Comparison of ENCODE assay signal across 17 cellular contexts in genomic region chr10:5595095-5595494, GRCh38.
DNase-seq lines count a peak whose midpoint lies in the region; ATAC-seq, FAIRE-seq and TF ChIP-seq lines count a peak whose summit lies in the region.
"Had no signal": no experiment of that assay in that cellular context is flagged by ENCODE, and none has a peak within 500 bp of the region (broad histone marks: within the 10 kb centered on the region; RNA-seq: fewer than 3 reads in every experiment).

No MANE protein-coding gene starts in this region.

- no peak for TF ChIP-seq EP300 in SK-N-SH (IDR thresholded peaks at IDR 0.05; ENCODE audit: borderline replicate concordance in 1 of 2, low read depth in 1 of 2, low read length in 1 of 2)

- H3K36me3 Mint-ChIP-seq in naive thymus-derived CD8-positive, alpha-beta T cell, result peaks cover 0 to 1% (median 0%) of the 10 kb centered on the region in 3 donors
- H3K36me3 Mint-ChIP-seq: stimulated activated naive B cell treated with anti-CD40 and anti-IgM and Interleukin-4, amounts not matched to agents 10 μg/mL and 1 μg/mL and 100 μg/mL, for 72 hours had no signal

- H3K9ac ChIP-seq in SK-N-SH, result peak overlapping the region; percentile 73; the same call in 1 of the 2 replicates
- H3K9ac ChIP-seq in keratinocyte (ENCODE audit: control insufficient read depth, extremely low read depth, insufficient read depth, low read length), result peak overlapping the region; percentile 81

- peaks cover 6% of the 10 kb centered on the region for H3F3A ChIP-seq in SK-N-SH (replicated peaks; ENCODE audit: insufficient read depth)

- no peaks in the 10 kb centered on the region for H3K36me3 ChIP-seq in HEK293 (ENCODE audit: control insufficient read depth in 2 of 2, insufficient read depth in 1 of 2, low read length in 2 of 2)
- H3K36me3 ChIP-seq in SK-N-SH (replicated peaks in 1 of 2; ENCODE audit: control insufficient read depth in 1 of 2, insufficient read depth in 2 of 2, low read length in 1 of 2), result no peaks in the 10 kb centered on the region
- no peaks in the 10 kb centered on the region for H3K36me3 ChIP-seq in keratinocyte (ENCODE audit: control insufficient read depth in 2 of 2, extremely low read depth in 1 of 2, insufficient read depth in 2 of 2, low read length in 2 of 2)
- H3K36me3 ChIP-seq: BE2C, gastroesophageal sphincter, thyroid gland had no signal

- WGBS in SK-N-SH (ENCODE audit: low lambda C conversion rate), result 56% methylated on average over 5 of the region's 5 CpGs

- dilution Hi-C loops in keratinocyte (cut with MboI; ENCODE audit: extremely low pct_ligation_motif_present, low sequenced_read_pairs), result no loop called here

- no peak for TF ChIP-seq RAD21 in SK-N-SH (IDR thresholded peaks at IDR 0.05; ENCODE audit: low read length)

- peaks cover 4% of the 10 kb centered on the region for H3K9me1 ChIP-seq in keratinocyte (ENCODE audit: control insufficient read depth, extremely low read depth, insufficient read depth, low read length)

- H3K4me1 ChIP-seq in HEK293 (ENCODE audit: control insufficient read depth, insufficient read depth, low read length) (peaks cover 10% of the 10 kb centered on the region), SK-N-SH (ENCODE audit: control insufficient read depth in 1 of 2, insufficient read depth in 2 of 2, low read depth in 1 of 2, low read length in 1 of 2) (peaks cover 25 to 52% of the 10 kb centered on the region in 2 experiments), keratinocyte (ENCODE audit: control insufficient read depth, extremely low read depth, insufficient read depth, low read length) (peaks cover 36% of the 10 kb centered on the region)

- H2AFZ ChIP-seq in SK-N-SH (ENCODE audit: low read depth) (peak overlapping the region; percentile 86; the same call in 1 of the 2 replicates), keratinocyte (ENCODE audit: control insufficient read depth, low read length) (no peak overlapping the region)

- H3K27me3 Mint-ChIP-seq in naive thymus-derived CD8-positive, alpha-beta T cell, result peaks cover 2 to 19% (median 11%) of the 10 kb centered on the region in 5 donors

- H3K4me3 ChIP-seq in HEK293 (ENCODE audit: low read depth, low read length) (no peak overlapping the region), SK-N-SH (ENCODE audit: low read depth in 2 of 2, low read length in 1 of 2) (peak overlapping the region in 1 of 2 experiments; percentile 29; a peak in 1 of 4 replicates), keratinocyte (ENCODE audit: control insufficient read depth in 2 of 3, extremely low read depth in 1 of 3, insufficient read depth in 2 of 3, low read depth in 1 of 3, low read length in 3 of 3) (peak overlapping the region; percentile 41 to 72 (median 45))
- H3K4me3 ChIP-seq: gastroesophageal sphincter, thyroid gland had no signal

- H3K4me2 ChIP-seq in SK-N-SH (peak overlapping the region; percentile 71), keratinocyte (ENCODE audit: control insufficient read depth, extremely low read depth, insufficient read depth, low read depth, low read length) (peak overlapping the region; percentile 86)

- DNase-seq in SK-N-SH, result no peak
- DNase-seq in keratinocyte (ENCODE audit: low read depth, low spot score), result no peak
- DNase-seq in H4 (ENCODE audit: low spot score), result no peak
- no peak for DNase-seq in naive thymus-derived CD8-positive, alpha-beta T cell
- DNase-seq in cerebellum (ENCODE audit: low spot score), result no peak
- no peak for DNase-seq in GM12891 (ENCODE audit: insufficient read length, low spot score)
- DNase-seq: activated CD4-positive, CD25-positive, alpha-beta regulatory T cell treated with anti-CD3 and anti-CD28 coated beads, Interleukin-2, amount 50 U/mL, for 72 hours; Caco-2; GOT3; Karpas-422; occipital lobe; OCI-M1; stimulated activated naive B cell treated with anti-CD40 and anti-IgM and Interleukin-4, amounts not matched to agents 10 μg/mL and 1 μg/mL and 100 μg/mL, for 72 hours; thyroid gland had no signal

- CTCF ChIA-PET in HEK293 (lab: Yijun Ruan, JAX), result interaction anchor here (1.7 to 2.7 kb wide), 3 partner anchors 23 to 153 kb away, joined by 5 to 10 read pairs (median 8); no protein-coding TSS in a partner anchor
- CTCF ChIA-PET in SK-N-SH (lab: Yijun Ruan, JAX), result interaction anchor here (0.6 to 7.8 kb wide), 7 partner anchors 12 to 152 kb away, joined by 3 to 64 read pairs (median 5); no protein-coding TSS in a partner anchor

- no peak overlapping the region for H3K27ac Mint-ChIP-seq in naive thymus-derived CD8-positive, alpha-beta T cell
- H3K27ac Mint-ChIP-seq: stimulated activated naive B cell treated with anti-CD40 and anti-IgM and Interleukin-4, amounts not matched to agents 10 μg/mL and 1 μg/mL and 100 μg/mL, for 72 hours had no signal

- H3K4me1 Mint-ChIP-seq in naive thymus-derived CD8-positive, alpha-beta T cell, result peaks cover 6 to 15% (median 10%) of the 10 kb centered on the region in 4 donors

- H3K9me2 ChIP-seq in SK-N-SH, result no peaks in the 10 kb centered on the region

- no peaks in the 10 kb centered on the region for H3K9me3 Mint-ChIP-seq in naive thymus-derived CD8-positive, alpha-beta T cell
- H3K9me3 Mint-ChIP-seq: stimulated activated naive B cell treated with anti-CD40 and anti-IgM and Interleukin-4, amounts not matched to agents 10 μg/mL and 1 μg/mL and 100 μg/mL, for 72 hours had no signal

- no peaks in the 10 kb centered on the region for H4K20me1 ChIP-seq in SK-N-SH (ENCODE audit: insufficient read depth)
- H4K20me1 ChIP-seq in keratinocyte (ENCODE audit: control insufficient read depth, extremely low read depth, insufficient read depth, low read length), result no peaks in the 10 kb centered on the region

- H3K9me3 ChIP-seq in HEK293 (ENCODE audit: control insufficient read depth, insufficient read depth, low read depth, low read length), result no peaks in the 10 kb centered on the region
- no peaks in the 10 kb centered on the region for H3K9me3 ChIP-seq in SK-N-SH
- H3K9me3 ChIP-seq in keratinocyte (ENCODE audit: control insufficient read depth, low read depth, low read length), result no peaks in the 10 kb centered on the region
- H3K9me3 ChIP-seq: BE2C, Caco-2, gastroesophageal sphincter, thyroid gland had no signal

- H3K79me2 ChIP-seq in SK-N-SH (ENCODE audit: insufficient read depth) (no peaks in the 10 kb centered on the region; the same call in 1 of the 2 replicates), keratinocyte (ENCODE audit: control insufficient read depth, insufficient read depth, low read length) (peaks cover 6% of the 10 kb centered on the region)

- no peak overlapping the region for H3K4me3 Mint-ChIP-seq in naive thymus-derived CD8-positive, alpha-beta T cell
- H3K4me3 Mint-ChIP-seq: stimulated activated naive B cell treated with anti-CD40 and anti-IgM and Interleukin-4, amounts not matched to agents 10 μg/mL and 1 μg/mL and 100 μg/mL, for 72 hours had no signal

- FAIRE-seq in keratinocyte (lab: Jason Lieb, UNC) (no peak), GM12891 (lab: Jason Lieb, UNC) (no peak)

- no peak for TF ChIP-seq CTCF in HEK293 (tag by site-specific recombination; IDR thresholded peaks at IDR 0.05)
- no peak for TF ChIP-seq CTCF in SK-N-SH (IDR thresholded peaks at IDR 0.05)
- TF ChIP-seq CTCF in keratinocyte (optimal IDR thresholded peaks at IDR 0.05 in 1 of 3, IDR thresholded peaks at IDR 0.05 in 1 of 3, conservative IDR thresholded peaks at IDR 0.05 in 1 of 3; ENCODE audit: extremely low read depth in 1 of 3, insufficient read depth in 2 of 3, low read length in 3 of 3), result no peak

- ATAC-seq in naive thymus-derived CD8-positive, alpha-beta T cell, result no peak
- ATAC-seq: gastroesophageal sphincter had no signal

- no peak for TF ChIP-seq POLR2A in GM12891 (IDR thresholded peaks at IDR 0.05; ENCODE audit: low read depth, low read length)

- POLR2A ChIA-PET in HEK293 (lab: Yijun Ruan, JAX) (interaction anchor here (1.0 to 1.3 kb wide), 2 partner anchors 46 to 149 kb away, joined by 3 read pairs; no protein-coding TSS in a partner anchor), SK-N-SH (lab: Yijun Ruan, JAX) (no interaction called here)
- POLR2A ChIA-PET in naive thymus-derived CD8-positive, alpha-beta T cell (lab: Charles Lee), result no interaction called here

- H3K27me3 ChIP-seq in SK-N-SH (ENCODE audit: insufficient read depth) (no peaks in the 10 kb centered on the region), keratinocyte (ENCODE audit: control insufficient read depth, extremely low read depth, insufficient read depth, low read length) (no peaks in the 10 kb centered on the region)
- H3K27me3 ChIP-seq: BE2C, gastroesophageal sphincter, thyroid gland had no signal

- H3K27ac ChIP-seq in HEK293 (ENCODE audit: extremely low read depth, low read depth, low read length), result no peak overlapping the region; the same call in 1 of the 2 replicates
- H3K27ac ChIP-seq in SK-N-SH (ENCODE audit: low read depth in 2 of 2, low read length in 1 of 2), result peak overlapping the region; percentile 82 to 95
- peak overlapping the region; percentile 95 for H3K27ac ChIP-seq in keratinocyte (ENCODE audit: control insufficient read depth, insufficient read depth, low read length)
- H3K27ac ChIP-seq: gastroesophageal sphincter, thyroid gland had no signal

TF ChIP-seq in SK-N-SH, 30 proteins besides CTCF, POLR2A, EP300 and RAD21:
- 0 out of 2 replicates have a peak, but pooled peaks have one; percentile 43 for TF ChIP-seq GATA2 (CRISPR knock-in tag; IDR thresholded peaks at IDR 0.05)
- TF ChIP-seq NFIC (IDR thresholded peaks at IDR 0.05; ENCODE audit: borderline replicate concordance), result no peak

TF ChIP-seq in GM12891, 5 proteins besides CTCF, POLR2A, EP300 and RAD21:
- no peak for TF ChIP-seq POU2F2 (IDR thresholded peaks at IDR 0.05; ENCODE audit: low read depth, low read length)
- TF ChIP-seq POLR2AphosphoS5 (IDR thresholded peaks at IDR 0.05; ENCODE audit: low read depth, low read length), result no peak
- TF ChIP-seq TAF1 (IDR thresholded peaks at IDR 0.05; ENCODE audit: low read depth, low read length), result no peak
- no peak for TF ChIP-seq SPI1 (IDR thresholded peaks at IDR 0.05; ENCODE audit: low read depth, low read length)
- TF ChIP-seq PAX5 (IDR thresholded peaks at IDR 0.05; ENCODE audit: insufficient read depth, low read length, severe bottlenecking), result no peak
